ENCODE assay signal across 34 cellular contexts in the genomic region with DNA sequence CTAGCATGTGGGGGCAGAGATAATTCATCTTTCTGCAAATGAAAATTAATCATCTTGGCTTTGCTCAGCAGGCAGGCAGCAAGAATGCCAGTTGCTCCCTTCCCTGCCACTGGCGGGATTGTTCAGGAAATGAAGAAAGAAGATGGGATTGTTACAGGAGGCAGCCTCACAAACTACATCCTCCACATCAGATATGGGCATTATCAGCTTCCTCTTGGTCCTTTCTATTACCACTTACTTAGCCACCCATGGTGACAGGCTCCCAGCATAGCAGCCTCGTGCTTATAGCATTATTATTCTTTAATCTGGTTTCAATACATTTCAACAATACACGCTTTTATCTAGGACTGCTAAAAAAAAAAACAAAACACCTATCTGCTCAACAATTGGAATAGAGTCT.
"Had no signal": no experiment of that assay in that cellular context is flagged by ENCODE, and none has a peak within 500 bp of the region (broad histone marks: within the 10 kb centered on the region; RNA-seq: fewer than 3 reads in every experiment).

No MANE protein-coding gene starts in this region.

- H3K36me3 ChIP-seq: MG63 had no signal

- H3K4me3 ChIP-seq: MG63 had no signal

- DNase-seq: Karpas-422, Kasumi-1, KG1, MG63, MM.1S, MV-4-11, NCI-H1048, NCI-H1092 treated with DMSO at 0.1 percent for 48 hours, NCI-H1105, NCI-H1105 treated with DMSO at 0.1 percent for 48 hours, NCI-H1417, NCI-H1417 treated with DMSO at 0.1 percent for 48 hours, NCI-H1436, NCI-H1436 treated with DMSO at 0.1 percent for 48 hours, NCI-H146, NCI-H1694, NCI-H1694 treated with DMSO at 0.1 percent for 48 hours, NCI-H187, NCI-H187 treated with DMSO at 0.1 percent for 48 hours, NCI-H1930, NCI-H2029, NCI-H2029 treated with DMSO at 0.1 percent for 48 hours, NCI-H2081, NCI-H2081 treated with DMSO at 0.1 percent for 48 hours, NCI-H2107, NCI-H2171, NCI-H2171 treated with DMSO at 0.1 percent for 48 hours, NCI-H2227 treated with DMSO at 0.1 percent for 48 hours, NCI-H226, NCI-H345, NCI-H446, NCI-H446 treated with DMSO at 0.1 percent for 48 hours, NCI-H510A had no signal

- H3K27me3 ChIP-seq: MG63 had no signal

- H3K4me2 ChIP-seq: KMS-11 had no signal

- H3K9ac ChIP-seq: KMS-11 had no signal

- H3K27ac ChIP-seq: KMS-11 had no signal

- H3K9me3 ChIP-seq: MG63 had no signal
